In genomic region chr1:80349218-80349617, GRCh38 we compare ENCODE assay signal across 28 cellular contexts.
"Had no signal": no experiment of that assay in that cellular context is flagged by ENCODE, and none has a peak within 500 bp of the region (broad histone marks: within the 10 kb centered on the region; RNA-seq: fewer than 3 reads in every experiment).

No MANE protein-coding gene starts in this region.

- FAIRE-seq: bronchial epithelial cell, RCC 7860 had no signal

- H3K36me3 Mint-ChIP-seq: activated CD8-positive, alpha-beta memory T cell treated with anti-CD3 and anti-CD28 coated beads, Interleukin-2, amount 10 ng/mL, durations not matched to agents 7 days and 5 days; activated naive CD4-positive, alpha-beta T cell treated with anti-CD3 and anti-CD28 coated beads, Interleukin-2, amount 50 U/mL, for 72 hours had no signal

- H3K27me3 Mint-ChIP-seq: activated B cell treated with CpG ODN at 0.5 μM for 24 hours; activated CD4-positive, alpha-beta T cell treated with anti-CD3 and anti-CD28 coated beads, Interleukin-2, amount 10 ng/mL, durations not matched to agents 24 days and 14 days; activated CD8-positive, alpha-beta memory T cell treated with anti-CD3 and anti-CD28 coated beads, Interleukin-2, amount 10 ng/mL, durations not matched to agents 7 days and 5 days; activated naive CD8-positive, alpha-beta T cell treated with anti-CD3 and anti-CD28 coated beads, Interleukin-2, amount 50 U/mL, for 24 hours; activated T-cell treated with anti-CD3 and anti-CD28 coated beads, Interleukin-2, amount 50 U/mL, for 24 hours; T-helper 17 cell had no signal

- H3K27ac ChIP-seq: ascending aorta, body of pancreas, SJSA1 had no signal

- H3K4me3 Mint-ChIP-seq: activated B cell treated with CpG ODN at 0.5 μM for 24 hours; activated CD4-positive, alpha-beta T cell treated with anti-CD3 and anti-CD28 coated beads, Interleukin-2, amount 10 ng/mL, durations not matched to agents 24 days and 14 days; activated CD8-positive, alpha-beta memory T cell treated with anti-CD3 and anti-CD28 coated beads, Interleukin-2, amount 10 ng/mL, durations not matched to agents 7 days and 5 days; activated naive CD8-positive, alpha-beta T cell treated with anti-CD3 and anti-CD28 coated beads, Interleukin-2, amount 50 U/mL, for 24 hours; activated T-cell treated with anti-CD3 and anti-CD28 coated beads, Interleukin-2, amount 50 U/mL, for 24 hours; activated T-helper 1 cell treated with anti-CD3 and anti-CD28 coated beads, Interleukin-12 subunit alpha, Interleukin-12 subunit beta, Interleukin-2, Interleukin-4 antibody, amounts not matched to agents 30 ng/mL and 10 ng/mL and 1 ng/mL, durations not matched to agents 14 hours and 24 hours and 36 hours; T-helper 17 cell had no signal

- H3K36me3 ChIP-seq: ascending aorta, SJSA1 had no signal

- H3K27me3 ChIP-seq: ascending aorta, body of pancreas, SJSA1 had no signal

- H3K27ac Mint-ChIP-seq: activated B cell treated with CpG ODN at 0.5 μM for 24 hours; activated CD4-positive, alpha-beta T cell treated with anti-CD3 and anti-CD28 coated beads, Interleukin-2, amount 10 ng/mL, durations not matched to agents 24 days and 14 days; activated CD8-positive, alpha-beta memory T cell treated with anti-CD3 and anti-CD28 coated beads, Interleukin-2, amount 10 ng/mL, durations not matched to agents 7 days and 5 days; activated naive CD4-positive, alpha-beta T cell treated with anti-CD3 and anti-CD28 coated beads, Interleukin-2, amount 50 U/mL, for 72 hours; activated naive CD8-positive, alpha-beta T cell treated with anti-CD3 and anti-CD28 coated beads, Interleukin-2, amount 50 U/mL, for 24 hours; activated T-cell treated with anti-CD3 and anti-CD28 coated beads, Interleukin-2, amount 50 U/mL, for 24 hours; activated T-helper 1 cell treated with anti-CD3 and anti-CD28 coated beads, Interleukin-12 subunit alpha, Interleukin-12 subunit beta, Interleukin-2, Interleukin-4 antibody, amounts not matched to agents 30 ng/mL and 10 ng/mL and 1 ng/mL, durations not matched to agents 14 hours and 24 hours and 36 hours; T-helper 17 cell had no signal

- H3K4me1 ChIP-seq: ascending aorta, body of pancreas, SJSA1 had no signal

- DNase-seq: activated B cell treated with CpG ODN at 0.5 μM for 24 hours; activated CD4-positive, alpha-beta T cell treated with anti-CD3 and anti-CD28 coated beads for 1 hour; activated CD4-positive, alpha-beta T cell treated with anti-CD3 and anti-CD28 coated beads, Interleukin-2, amount 10 ng/mL, durations not matched to agents 24 days and 14 days; activated CD4-positive, alpha-beta T cell treated with anti-CD3 and anti-CD28 coated beads, Interleukin-2, amount 50 U/mL, for 48 hours; activated CD8-positive, alpha-beta memory T cell treated with anti-CD3 and anti-CD28 coated beads, Interleukin-2, amount 10 ng/mL, durations not matched to agents 7 days and 5 days; activated effector memory CD4-positive, alpha-beta T cell treated with anti-CD3 and anti-CD28 coated beads, Interleukin-2, amount 50 U/mL, for 16 hours; activated naive CD4-positive, alpha-beta T cell treated with Interleukin-2 at 50 U/mL for 16 hours; activated naive CD8-positive, alpha-beta T cell treated with anti-CD3 and anti-CD28 coated beads, Interleukin-2, amount 50 U/mL, for 24 hours; activated T-cell treated with anti-CD3 and anti-CD28 coated beads, Interleukin-2, amount 50 U/mL, for 24 hours; amniotic stem cell; body of pancreas; MM.1S; NCI-H1105; NCI-H1436 treated with DMSO at 0.1 percent for 48 hours; NCI-H187; NCI-H2081; NCI-H446; NCI-H524; PC-3; SHP77; T-helper 17 cell; T-helper 9 cell had no signal

- H3K9me3 ChIP-seq: ascending aorta, body of pancreas, SJSA1 had no signal

- H3K4me3 ChIP-seq: ascending aorta, body of pancreas, SJSA1 had no signal

- ATAC-seq: activated CD8-positive, alpha-beta memory T cell treated with anti-CD3 and anti-CD28 coated beads, Interleukin-2, amount 10 ng/mL, durations not matched to agents 7 days and 5 days; activated naive CD4-positive, alpha-beta T cell treated with anti-CD3 and anti-CD28 coated beads, Interleukin-2, amount 50 U/mL, for 72 hours; activated naive CD8-positive, alpha-beta T cell treated with anti-CD3 and anti-CD28 coated beads, Interleukin-2, amount 50 U/mL, for 24 hours; body of pancreas; PC-3; T-helper 17 cell had no signal

- H3K9me3 Mint-ChIP-seq: activated B cell treated with CpG ODN at 0.5 μM for 24 hours had no signal

- H3K4me1 Mint-ChIP-seq: activated B cell treated with CpG ODN at 0.5 μM for 24 hours; activated CD4-positive, alpha-beta T cell treated with anti-CD3 and anti-CD28 coated beads, Interleukin-2, amount 10 ng/mL, durations not matched to agents 24 days and 14 days; activated CD8-positive, alpha-beta memory T cell treated with anti-CD3 and anti-CD28 coated beads, Interleukin-2, amount 10 ng/mL, durations not matched to agents 7 days and 5 days; activated naive CD8-positive, alpha-beta T cell treated with anti-CD3 and anti-CD28 coated beads, Interleukin-2, amount 50 U/mL, for 24 hours; T-helper 17 cell had no signal
